In genomic region chr15:67685716-67686115, GRCh38 we compare ENCODE assay signal across 6 cellular contexts.
"Had no signal": no experiment of that assay in that cellular context is flagged by ENCODE, and none has a peak within 500 bp of the region (broad histone marks: within the 10 kb centered on the region; RNA-seq: fewer than 3 reads in every experiment).

No MANE protein-coding gene starts in this region.

- H2AFZ ChIP-seq: GM23248 had no signal

- ATAC-seq: HCT116 had no signal

- H3K27ac ChIP-seq: GM23248, HL-60 had no signal

- H3K36me3 ChIP-seq: HAP-1 had no signal

- H3K9ac ChIP-seq: GM23248 had no signal

- DNase-seq: GOT3, KG1 had no signal

- H3K4me3 ChIP-seq: GM23248, HAP-1 had no signal
